ENCODE assay signal across 1 cellular context in the genomic region with DNA sequence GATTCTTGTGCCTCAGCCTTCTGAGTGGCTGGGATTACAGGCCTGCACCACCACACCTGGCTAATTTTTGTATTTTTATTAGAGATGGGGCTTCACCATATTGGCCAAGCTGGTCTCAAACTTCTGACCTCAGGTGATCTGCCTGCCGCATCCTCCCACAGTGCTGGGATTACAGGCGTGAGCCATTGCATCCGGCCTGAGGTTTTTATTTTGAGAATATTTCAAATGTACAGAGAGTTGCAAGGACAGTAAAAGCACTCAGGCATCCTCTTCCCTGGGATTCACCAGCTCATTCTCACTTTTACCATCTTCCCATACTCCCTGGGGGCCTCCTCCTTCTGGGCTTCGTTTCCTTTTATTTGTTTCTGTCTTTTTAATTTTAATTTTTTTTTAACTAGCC.
TF ChIP-seq lines count a peak whose summit lies in the region.

No MANE protein-coding gene starts in this region.

TF ChIP-seq in endothelial cell of umbilical vein, 7 proteins besides CTCF, POLR2A, EP300 and RAD21:
- TF ChIP-seq GATA2 (IDR thresholded peaks at IDR 0.05; ENCODE audit: insufficient read depth, insufficient read length, low read depth, low read length): no peak
- TF ChIP-seq MYC (IDR thresholded peaks at IDR 0.05; ENCODE audit: low read depth, low read length): no peak
- TF ChIP-seq JUN (IDR thresholded peaks at IDR 0.05; ENCODE audit: borderline replicate concordance, insufficient read depth, insufficient read length, low read depth): no peak
- TF ChIP-seq EZH2 (IDR thresholded peaks at IDR 0.05; ENCODE audit: borderline replicate concordance, low read depth, low read length, severe bottlenecking): no peak
- TF ChIP-seq POLR2AphosphoS5 (IDR thresholded peaks at IDR 0.05; ENCODE audit: insufficient read depth, low read depth, low read length): no peak
- TF ChIP-seq, protein P1, sequence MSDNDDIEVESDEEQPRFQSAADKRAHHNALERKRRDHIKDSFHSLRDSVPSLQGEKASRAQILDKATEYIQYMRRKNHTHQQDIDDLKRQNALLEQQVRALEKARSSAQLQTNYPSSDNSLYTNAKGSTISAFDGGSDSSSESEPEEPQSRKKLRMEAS (IDR thresholded peaks at IDR 0.05; ENCODE audit: insufficient read depth, insufficient read length): no peak
- TF ChIP-seq FOS (IDR thresholded peaks at IDR 0.05; ENCODE audit: borderline replicate concordance, insufficient read depth, low read length): no peak
